8 cellular contexts compared by ENCODE assay signal in genomic region chr20:59518881-59519706, GRCh38.
A peak's percentile ranks its signal among the peaks of the same experiment; 100 is the strongest.
DNase-seq lines count a peak whose midpoint lies in the region; ATAC-seq and TF ChIP-seq lines count a peak whose summit lies in the region.

No MANE protein-coding gene starts in this region.

- peak; percentile 22 for DNase-seq in DMS 273 treated with DMSO at 0.1 percent for 48 hours (lab: John Stamatoyannopoulos, UW)
- DNase-seq in MG63, result peak; percentile 12
- peak; percentile 73 for DNase-seq in SHP77 treated with DMSO at 0.1 percent for 48 hours (lab: John Stamatoyannopoulos, UW)
- DNase-seq in choroid plexus epithelial cell (ENCODE audit: low read depth), result peak; percentile 72
- no peak for DNase-seq in tibial artery
- no peak for DNase-seq in activated effector memory CD4-positive, alpha-beta T cell treated with Interleukin-2 at 50 U/mL for 16 hours

- H3K27ac ChIP-seq in liver (ENCODE audit: low read depth in 1 of 2, low read length in 2 of 2), result no peak overlapping the region
- no peak overlapping the region for H3K27ac ChIP-seq in tibial artery

- ATAC-seq in GM19467 (IDR thresholded peaks at IDR 0.05; ENCODE audit: unreplicated experiment), result peak; percentile 84

- H3K36me3 ChIP-seq in MG63, result no peaks in the 10 kb centered on the region
- no peaks in the 10 kb centered on the region for H3K36me3 ChIP-seq in liver (ENCODE audit: control insufficient read depth in 4 of 4, insufficient read depth in 3 of 4, low read depth in 1 of 4, low read length in 3 of 4)
- no peaks in the 10 kb centered on the region for H3K36me3 ChIP-seq in tibial artery

- H3K4me3 ChIP-seq in MG63 (no peak overlapping the region), choroid plexus epithelial cell (ENCODE audit: low read depth, low read length) (no peak overlapping the region), liver (ENCODE audit: low read depth in 1 of 3, low read length in 3 of 3) (no peak overlapping the region), tibial artery (no peak overlapping the region)

- H3K9ac ChIP-seq in liver (ENCODE audit: low read depth in 1 of 2, low read length in 2 of 2), result no peak overlapping the region

- TF ChIP-seq CTCF in choroid plexus epithelial cell (conservative IDR thresholded peaks at IDR 0.05; ENCODE audit: low read depth, low read length) (peak; percentile 85), liver (IDR thresholded peaks at IDR 0.05; ENCODE audit: low read depth, low read length, missing input control) (peak; percentile 84), tibial artery (IDR thresholded peaks at IDR 0.05) (peak; percentile 43 to 79)

- no peaks in the 10 kb centered on the region for H3K4me1 ChIP-seq in liver (ENCODE audit: control insufficient read depth in 4 of 4, insufficient read depth in 4 of 4, low read length in 3 of 4)
- no peaks in the 10 kb centered on the region for H3K4me1 ChIP-seq in tibial artery

- intact Hi-C loops in tibial artery (cut with DNase I; ENCODE audit: low total_unique reads), result no loop called here

- H3K27me3 ChIP-seq in MG63 (peaks cover 28% of the 10 kb centered on the region), liver (ENCODE audit: control insufficient read depth in 4 of 4, insufficient read depth in 4 of 4, low read length in 3 of 4) (peaks cover 0 to 9% (median 2%) of the 10 kb centered on the region in 4 donors), tibial artery (peaks cover 0 to 69% of the 10 kb centered on the region in 2 donors)

- peak; percentile 41 to 71 for TF ChIP-seq RAD21 in liver (IDR thresholded peaks at IDR 0.05)

- no peaks in the 10 kb centered on the region for H3K9me3 ChIP-seq in MG63
- no peaks in the 10 kb centered on the region for H3K9me3 ChIP-seq in liver (ENCODE audit: control insufficient read depth in 4 of 4, low read length in 3 of 4)
- H3K9me3 ChIP-seq in tibial artery, result no peaks in the 10 kb centered on the region

- 39% methylated on average over 3 of the region's 3 CpGs for WGBS in liver

TF ChIP-seq in liver, 16 proteins besides CTCF, POLR2A, EP300 and RAD21:
- TF ChIP-seq NR2F2 (IDR thresholded peaks at IDR 0.05) (no peak), REST (IDR thresholded peaks at IDR 0.05) (no peak), TAF1 (conservative IDR thresholded peaks at IDR 0.05) (no peak)

Comparison
In these comparisons a context has a peak if more than half of its experiments do, and no peak if none do; other contexts are left out.
1. DNase-seq: peak in DMS 273 treated with DMSO at 0.1 percent for 48 hours (single experiment), MG63 (single experiment), SHP77 treated with DMSO at 0.1 percent for 48 hours (single experiment) and choroid plexus epithelial cell (single experiment); none in tibial artery (0 of 2) and activated effector memory CD4-positive, alpha-beta T cell treated with Interleukin-2 at 50 U/mL for 16 hours (single experiment).
2. Peak in every context shown above with its lines, with median percentiles within 50 percentile points of each other: CTCF ChIP-seq.